ENCODE assay signal across 9 cellular contexts in the genomic region with DNA sequence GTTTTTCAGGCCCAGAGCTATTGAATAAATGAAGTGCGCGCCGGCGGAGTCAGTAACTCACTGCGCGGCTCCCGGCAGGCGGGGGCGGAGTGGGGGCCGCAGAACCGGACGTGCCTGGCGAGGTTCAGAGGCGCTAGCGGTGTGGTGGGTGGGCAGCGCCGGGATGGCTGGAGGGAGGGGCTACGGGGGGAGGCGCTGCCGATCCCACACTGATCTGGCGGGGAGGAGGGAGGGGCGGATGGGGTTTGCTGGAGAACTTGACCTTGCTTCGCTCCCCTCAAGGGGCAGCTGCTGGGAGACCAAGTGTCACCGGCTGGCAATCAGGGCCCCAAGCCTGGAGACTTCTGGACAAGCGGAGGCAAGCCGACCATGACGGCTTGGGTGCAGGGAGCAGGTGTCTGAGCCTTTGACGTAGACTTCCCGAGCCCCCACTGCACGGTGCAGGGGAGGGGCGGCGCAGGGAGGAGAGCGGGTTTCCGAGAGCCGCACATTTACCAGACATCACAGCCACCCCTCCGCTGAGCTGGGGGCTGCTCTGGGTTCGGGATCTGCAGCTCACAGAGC.
DNase-seq lines count a peak whose midpoint lies in the region; ATAC-seq and TF ChIP-seq lines count a peak whose summit lies in the region.
"Had no signal": no experiment of that assay in that cellular context is flagged by ENCODE, and none has a peak within 500 bp of the region (broad histone marks: within the 10 kb centered on the region; RNA-seq: fewer than 3 reads in every experiment).

No MANE protein-coding gene starts in this region.

- H3K36me3 ChIP-seq in BLaER1 treated with 17β-estradiol and CSF1 and Interleukin-3, amounts not matched to agents 10 nM and 100 nM = no peaks in the 10 kb centered on the region
- no peaks in the 10 kb centered on the region for H3K36me3 ChIP-seq in neural progenitor cell

- peaks cover 0 to 23% (median 0%) of the 10 kb centered on the region in 11 experiments; a peak in 3 of 22 replicates for H4K20me1 ChIP-seq in BLaER1 treated with 17β-estradiol and CSF1 and Interleukin-3, amounts not matched to agents 10 nM and 100 nM
- H4K20me1 ChIP-seq in neural progenitor cell (ENCODE audit: low read depth) = no peaks in the 10 kb centered on the region

- peak overlapping the region; percentile 77 for H3K4me3 Mint-ChIP-seq in neural progenitor cell
- H3K4me3 Mint-ChIP-seq: T-helper 17 cell had no signal

- peaks cover 29% of the 10 kb centered on the region for H3K4me1 Mint-ChIP-seq in neural progenitor cell

- H3K9ac ChIP-seq in BLaER1 treated with 17β-estradiol and CSF1 and Interleukin-3, amounts not matched to agents 10 nM and 100 nM = peak overlapping the region in 10 of 11 experiments; percentile 11 to 57 (median 39); a peak in 11 of 22 replicates
- H3K9ac ChIP-seq in neural progenitor cell = no peak overlapping the region

- no peak overlapping the region for H2AFZ ChIP-seq in neural progenitor cell (replicated peaks)

- no peaks in the 10 kb centered on the region for H3K9me3 Mint-ChIP-seq in neural progenitor cell

- H3K4me3 ChIP-seq in BLaER1 treated with 17β-estradiol and CSF1 and Interleukin-3, amounts not matched to agents 10 nM and 100 nM = peak overlapping the region; percentile 18 to 65 (median 45)
- H3K4me3 ChIP-seq in epithelial cell of proximal tubule (ENCODE audit: low read depth, low read length) = peak overlapping the region; percentile 40
- peak overlapping the region; percentile 36 for H3K4me3 ChIP-seq in neural progenitor cell

- no peaks in the 10 kb centered on the region for H3K36me3 Mint-ChIP-seq in neural progenitor cell

- peaks cover 57 to 71% (median 66%) of the 10 kb centered on the region in 10 experiments for H3K4me1 ChIP-seq in BLaER1 treated with 17β-estradiol and CSF1 and Interleukin-3, amounts not matched to agents 10 nM and 100 nM
- H3K4me1 ChIP-seq in neural progenitor cell = peaks cover 18% of the 10 kb centered on the region

- H3K79me2 ChIP-seq in neural progenitor cell (ENCODE audit: low read depth) = no peaks in the 10 kb centered on the region

- peaks cover 0 to 59% (median 0%) of the 10 kb centered on the region in 11 experiments; a peak in 8 of 22 replicates for H3K27me3 ChIP-seq in BLaER1 treated with 17β-estradiol and CSF1 and Interleukin-3, amounts not matched to agents 10 nM and 100 nM
- peaks cover 77% of the 10 kb centered on the region for H3K27me3 ChIP-seq in neural progenitor cell

- no peak overlapping the region for H3K27ac Mint-ChIP-seq in neural progenitor cell
- H3K27ac Mint-ChIP-seq: T-helper 17 cell had no signal

- peak; percentile 64 for DNase-seq in NCI-H2107 treated with DMSO at 0.1 percent for 48 hours (lab: John Stamatoyannopoulos, UW; ENCODE audit: unreplicated experiment)
- DNase-seq in epithelial cell of proximal tubule (ENCODE audit: low read depth) = no peak
- peak; percentile 53 for DNase-seq in neural progenitor cell (ENCODE audit: low spot score)
- DNase-seq in NCI-H2196 (lab: John Stamatoyannopoulos, UW; ENCODE audit: unreplicated experiment) = no peak
- DNase-seq in activated CD4-positive, CD25-positive, alpha-beta regulatory T cell treated with anti-CD3 and anti-CD28 coated beads, Interleukin-2, amount 50 U/mL, for 72 hours = no peak
- DNase-seq in Ammon's horn (ENCODE audit: low spot score) = no peak
- DNase-seq: T-helper 17 cell had no signal

- H3K27ac ChIP-seq in BLaER1 treated with 17β-estradiol and CSF1 and Interleukin-3, amounts not matched to agents 10 nM and 100 nM = no peak overlapping the region
- no peak overlapping the region for H3K27ac ChIP-seq in neural progenitor cell

- peak overlapping the region; percentile 86 to 97 (median 94) for H3K4me2 ChIP-seq in BLaER1 treated with 17β-estradiol and CSF1 and Interleukin-3, amounts not matched to agents 10 nM and 100 nM
- peak overlapping the region; percentile 77 for H3K4me2 ChIP-seq in neural progenitor cell

- H3K27me3 Mint-ChIP-seq in neural progenitor cell (ENCODE audit: insufficient read depth, low read depth) = peaks cover 19% of the 10 kb centered on the region

- peaks cover 9 to 20% (median 16%) of the 10 kb centered on the region in 11 experiments; a peak in 21 of 22 replicates for H3K9me3 ChIP-seq in BLaER1 treated with 17β-estradiol and CSF1 and Interleukin-3, amounts not matched to agents 10 nM and 100 nM (replicated peaks in 1 of 11)
- no peaks in the 10 kb centered on the region for H3K9me3 ChIP-seq in neural progenitor cell (ENCODE audit: low read depth)

- ATAC-seq in HG02885 (IDR thresholded peaks at IDR 0.05; ENCODE audit: poor library complexity, unreplicated experiment) = no peak
- ATAC-seq: T-helper 17 cell had no signal

- no peak for TF ChIP-seq CTCF in epithelial cell of proximal tubule (conservative IDR thresholded peaks at IDR 0.05; ENCODE audit: low read depth, low read length)
- TF ChIP-seq CTCF in neural progenitor cell (IDR thresholded peaks at IDR 0.05) = no peak

- no peaks in the 10 kb centered on the region for H3F3A ChIP-seq in neural progenitor cell (ENCODE audit: low read depth)

Comparison
In these comparisons a context has a peak if more than half of its experiments do, and no peak if none do; other contexts are left out.
1. DNase-seq: peak in NCI-H2107 treated with DMSO at 0.1 percent for 48 hours (single experiment) and neural progenitor cell (single experiment); none in epithelial cell of proximal tubule (single experiment), NCI-H2196 (single experiment), activated CD4-positive, CD25-positive, alpha-beta regulatory T cell treated with anti-CD3 and anti-CD28 coated beads, Interleukin-2, amount 50 U/mL, for 72 hours (single experiment) and Ammon's horn (single experiment).
2. Peak in every context shown above with its lines, with median percentiles within 50 percentile points of each other: H3K4me3 ChIP-seq.